In genomic region chr16:87119748-87120147, GRCh38 we compare ENCODE assay signal across 25 cellular contexts.
A peak's percentile ranks its signal among the peaks of the same experiment; 100 is the strongest.
DNase-seq lines count a peak whose midpoint lies in the region; ATAC-seq, FAIRE-seq and TF ChIP-seq lines count a peak whose summit lies in the region.
"Had no signal": no experiment of that assay in that cellular context is flagged by ENCODE, and none has a peak within 500 bp of the region (broad histone marks: within the 10 kb centered on the region; RNA-seq: fewer than 3 reads in every experiment).

No MANE protein-coding gene starts in this region.

- H3K79me1 ChIP-seq in H1 (ENCODE audit: low read depth, low read length): 0 out of 2 replicates have a peak, but pooled peaks cover 3% of the 10 kb centered on the region

- H4K5ac ChIP-seq in H1 (ENCODE audit: insufficient read length, low read depth, low read length): no peak overlapping the region

- H3K4me3 ChIP-seq in HepG2 (replicated peaks in 1 of 3; ENCODE audit: insufficient read depth in 1 of 3, low read depth in 2 of 3, low read length in 3 of 3): no peak overlapping the region
- H3K4me3 ChIP-seq in right lobe of liver: no peak overlapping the region
- H3K4me3 ChIP-seq in H1 (ENCODE audit: extremely low read depth in 1 of 4, insufficient read depth in 2 of 4, low read depth in 3 of 4, low read length in 4 of 4): no peak overlapping the region
- no peak overlapping the region for H3K4me3 ChIP-seq in lower lobe of right lung
- no peak overlapping the region for H3K4me3 ChIP-seq in left lung
- H3K4me3 ChIP-seq: BLaER1 had no signal

- no peak for FAIRE-seq in HepG2 (lab: Jason Lieb, UNC)
- no peak for FAIRE-seq in H1 (lab: Jason Lieb, UNC)
- FAIRE-seq: A204.1, G401.6, GM12891, GM19239 had no signal

- H3K4me2 ChIP-seq in HepG2 (ENCODE audit: low read depth, low read length) (no peak overlapping the region), H1 (ENCODE audit: insufficient read depth in 1 of 2, low read depth in 2 of 2, low read length in 2 of 2) (no peak overlapping the region)
- H3K4me2 ChIP-seq: BLaER1 had no signal

- CTCF ChIA-PET in HepG2 (lab: Yijun Ruan, JAX; ENCODE audit: low intra/inter-chr PET ratio, low total read pairs): no interaction called here
- CTCF ChIA-PET in H1 (lab: Charles Lee; ENCODE audit: partially characterized antibody): no interaction called here

- DNase-seq in HepG2 (ENCODE audit: low spot score): no peak
- no peak for DNase-seq in right lobe of liver
- no peak for DNase-seq in H1 (ENCODE audit: low read depth in 1 of 2, low spot score in 2 of 2)
- DNase-seq in mesenteric fat pad (ENCODE audit: low spot score): peak; percentile 37
- DNase-seq in lower lobe of right lung: no peak
- DNase-seq in GM20000 (ENCODE audit: low spot score): no peak
- DNase-seq in left lung: no peak
- DNase-seq: 8988T; ACHN; BE2C; C1 segment of cervical spinal cord; CD4-positive, alpha-beta memory T cell; CD4-positive, CD25-positive, alpha-beta regulatory T cell; CD8-positive, alpha-beta memory T cell; COR-L47; DMS 273 treated with DMSO at 0.1 percent for 48 hours; DMS153; DMS53; DMS79 treated with DMSO at 0.1 percent for 48 hours; GF-D8 had no signal

- H2AK5ac ChIP-seq in H1 (ENCODE audit: low read depth, low read length): no peak overlapping the region

- TF ChIP-seq RAD21 in HepG2 (CRISPR knock-in tag; IDR thresholded peaks at IDR 0.05) (no peak), H1 (IDR thresholded peaks at IDR 0.05 in 1 of 2, conservative IDR thresholded peaks at IDR 0.05 in 1 of 2; ENCODE audit: low read depth in 2 of 2, low read length in 2 of 2) (no peak)

- 0 out of 2 replicates have a peak overlapping the region, but pooled peaks have one; percentile 41 for H2BK20ac ChIP-seq in H1 (ENCODE audit: low read length)

- no peak overlapping the region for H3K14ac ChIP-seq in H1 (ENCODE audit: insufficient read length)

- TF ChIP-seq EP300 in HepG2 (IDR thresholded peaks at IDR 0.05; ENCODE audit: low read depth in 2 of 2, low read length in 2 of 2) (no peak), HepG2 (CRISPR knock-in tag; IDR thresholded peaks at IDR 0.05; ENCODE audit: borderline replicate concordance) (no peak), H1 (IDR thresholded peaks at IDR 0.05; ENCODE audit: borderline replicate concordance in 1 of 2, low read depth in 2 of 2, low read length in 2 of 2) (no peak)

- H3K79me2 ChIP-seq in HepG2 (ENCODE audit: insufficient read depth, low read length): no peaks in the 10 kb centered on the region
- no peaks in the 10 kb centered on the region for H3K79me2 ChIP-seq in H1 (ENCODE audit: control insufficient read depth in 1 of 2, insufficient read depth in 2 of 2, low read length in 2 of 2)

- no peak overlapping the region for H2AFZ ChIP-seq in HepG2 (ENCODE audit: low read length)
- H2AFZ ChIP-seq in H1 (ENCODE audit: low read length): no peak overlapping the region

- TF ChIP-seq POLR2A in HepG2 (IDR thresholded peaks at IDR 0.05; ENCODE audit: insufficient read depth in 1 of 2, low read depth in 2 of 2, low read length in 2 of 2) (no peak), right lobe of liver (IDR thresholded peaks at IDR 0.05) (no peak), H1 (IDR thresholded peaks at IDR 0.05; ENCODE audit: control extremely low read depth in 1 of 2, low read depth in 2 of 2, low read length in 2 of 2) (no peak)

- H3K9ac ChIP-seq in HepG2 (ENCODE audit: insufficient read depth, low read depth, low read length): no peak overlapping the region
- no peak overlapping the region for H3K9ac ChIP-seq in H1 (replicated peaks in 1 of 4; ENCODE audit: extremely low read depth in 1 of 4, low read depth in 3 of 4, low read length in 3 of 4)
- H3K9ac ChIP-seq: BLaER1 had no signal

- H3K56ac ChIP-seq in H1 (replicated peaks; ENCODE audit: insufficient read length, low read depth, low read length): no peak overlapping the region

- BruUV-seq in HepG2 (replicated peaks; lab: Mats Ljungman, UMichigan): no TSS peak

- H2BK15ac ChIP-seq in H1 (ENCODE audit: low read length): peak overlapping the region; percentile 18; the same call in 1 of the 2 replicates

- no peaks in the 10 kb centered on the region for H3K9me3 ChIP-seq in HepG2 (ENCODE audit: low read length)
- no peaks in the 10 kb centered on the region for H3K9me3 ChIP-seq in right lobe of liver
- H3K9me3 ChIP-seq in H1 (ENCODE audit: insufficient read depth in 2 of 2, low read depth in 1 of 2, low read length in 1 of 2): no peaks in the 10 kb centered on the region; a peak in 1 of 4 replicates
- H3K9me3 ChIP-seq in lower lobe of right lung: peaks cover 3% of the 10 kb centered on the region
- H3K9me3 ChIP-seq in left lung: peaks cover 0 to 2% of the 10 kb centered on the region in 2 donors
- H3K9me3 ChIP-seq: BE2C had no signal

- H3K4ac ChIP-seq in H1 (replicated peaks; ENCODE audit: insufficient read length, low read depth, low read length): peak overlapping the region; percentile 47

- intact Hi-C loops in HepG2 (cut with micrococcal nuclease; ENCODE audit: unreplicated experiment): no loop called here
- intact Hi-C loops in right lobe of liver (cut with DNase I): no loop called here
- intact Hi-C loops in lower lobe of right lung (cut with DNase I): no loop called here
- intact Hi-C loops in left lung (cut with DNase I): no loop called here

- in situ Hi-C loops in HepG2 (cut with HindIII; ENCODE audit: extremely low pct_ligation_motif_present, low pct_unique_long_range_greater_than_20kb): no loop called here

- H3K36me3 ChIP-seq in HepG2 (replicated peaks in 1 of 2; ENCODE audit: control insufficient read depth in 1 of 2, insufficient read depth in 2 of 2, low read length in 2 of 2): no peaks in the 10 kb centered on the region
- no peaks in the 10 kb centered on the region for H3K36me3 ChIP-seq in right lobe of liver
- H3K36me3 ChIP-seq in H1 (ENCODE audit: control insufficient read depth in 2 of 4, insufficient read depth in 4 of 4, low read length in 3 of 4): no peaks in the 10 kb centered on the region
- no peaks in the 10 kb centered on the region for H3K36me3 ChIP-seq in lower lobe of right lung
- no peaks in the 10 kb centered on the region for H3K36me3 ChIP-seq in left lung
- H3K36me3 ChIP-seq: BE2C, BLaER1 had no signal

- H2BK120ac ChIP-seq in H1 (replicated peaks; ENCODE audit: low read depth, low read length): no peak overlapping the region

- H3K23me2 ChIP-seq in H1 (ENCODE audit: low read depth, low read length): peaks cover 6% of the 10 kb centered on the region

- WGBS in HepG2 (ENCODE audit: low lambda C conversion rate): 18% methylated on average over 9 of the region's 9 CpGs
- 53% methylated on average over 6 of the region's 9 CpGs for WGBS in right lobe of liver (ENCODE audit: insufficient coverage, low coverage, low lambda C conversion rate, missing lambda C conversion rate)
- WGBS in H1 (ENCODE audit: extremely low coverage in 1 of 2, insufficient coverage in 1 of 2, insufficient read length in 1 of 2, insufficient replicate concordance in 2 of 2, low coverage in 1 of 2, low lambda C conversion rate in 2 of 2, missing lambda C conversion rate in 1 of 2), 2 experiments: 90% methylated on average over 8 of the region's 9 CpGs; no CpG with 5 or more reads in 1 of the 2 experiments

- POLR2A ChIA-PET in HepG2 (lab: Yijun Ruan, JAX): no interaction called here
- POLR2A ChIA-PET in H1 (lab: Charles Lee; ENCODE audit: partially characterized antibody): no interaction called here

- H2BK5ac ChIP-seq in H1 (ENCODE audit: low read depth, low read length): no peak overlapping the region

- H4K91ac ChIP-seq in H1 (replicated peaks; ENCODE audit: insufficient read length, low read length): no peak overlapping the region

- H3K23ac ChIP-seq in H1 (ENCODE audit: insufficient read length): no peak overlapping the region

- no peak overlapping the region for H3K27ac ChIP-seq in HepG2 (ENCODE audit: extremely low read length, insufficient read depth, low read length)
- H3K27ac ChIP-seq in right lobe of liver: no peak overlapping the region
- H3K27ac ChIP-seq in H1 (ENCODE audit: low read depth, low read length): no peak overlapping the region
- H3K27ac ChIP-seq in lower lobe of right lung: no peak overlapping the region
- H3K27ac ChIP-seq in left lung: no peak overlapping the region
- H3K27ac ChIP-seq: BLaER1 had no signal

- H3K18ac ChIP-seq in H1 (ENCODE audit: extremely low read depth, low read length): no peak overlapping the region

- no peak for ATAC-seq in HepG2
- ATAC-seq in right lobe of liver: no peak
- ATAC-seq in lower lobe of right lung: no peak
- no peak for ATAC-seq in left lung

- H4K20me1 ChIP-seq in HepG2 (ENCODE audit: insufficient read depth, low read length) (no peaks in the 10 kb centered on the region), H1 (replicated peaks in 1 of 2; ENCODE audit: control insufficient read depth in 1 of 2, insufficient read depth in 2 of 2, low read length in 2 of 2) (peaks cover 0 to 2% of the 10 kb centered on the region in 2 experiments)
- H4K20me1 ChIP-seq: BLaER1 had no signal

- H3K27me3 ChIP-seq in HepG2 (ENCODE audit: control insufficient read depth in 1 of 2, insufficient read depth in 2 of 2, low read length in 2 of 2) (peaks cover 0 to 32% of the 10 kb centered on the region in 2 experiments; a peak in 3 of 5 replicates), right lobe of liver (no peaks in the 10 kb centered on the region), H1 (replicated peaks in 1 of 4; ENCODE audit: control insufficient read depth in 3 of 4, extremely low read depth in 1 of 4, insufficient read depth in 3 of 4, low read length in 3 of 4) (peaks cover 0 to 2% (median 0%) of the 10 kb centered on the region in 4 experiments; a peak in 1 of 7 replicates), lower lobe of right lung (ENCODE audit: low read depth) (peaks cover 19% of the 10 kb centered on the region), left lung (peaks cover 0 to 41% of the 10 kb centered on the region in 2 donors)
- H3K27me3 ChIP-seq: BLaER1 had no signal

- no peak overlapping the region for H2BK12ac ChIP-seq in H1 (ENCODE audit: low read depth, low read length)

- H3K4me1 ChIP-seq in HepG2 (ENCODE audit: insufficient read depth, low read length): no peaks in the 10 kb centered on the region
- no peaks in the 10 kb centered on the region for H3K4me1 ChIP-seq in right lobe of liver
- no peaks in the 10 kb centered on the region for H3K4me1 ChIP-seq in H1 (replicated peaks in 1 of 4; ENCODE audit: control insufficient read depth in 3 of 4, insufficient read depth in 4 of 4, low read length in 3 of 4)
- H3K4me1 ChIP-seq in lower lobe of right lung: no peaks in the 10 kb centered on the region
- no peaks in the 10 kb centered on the region for H3K4me1 ChIP-seq in left lung
- H3K4me1 ChIP-seq: BE2C had no signal

- H4K8ac ChIP-seq in H1 (ENCODE audit: extremely low read depth, insufficient read depth, low read length): no peak overlapping the region

- TF ChIP-seq CTCF in HepG2 (CRISPR knock-in tag; IDR thresholded peaks at IDR 0.05): no peak
- no peak for TF ChIP-seq CTCF in right lobe of liver (IDR thresholded peaks at IDR 0.05)
- TF ChIP-seq CTCF in H1 (IDR thresholded peaks at IDR 0.05; ENCODE audit: control extremely low read depth in 1 of 3, insufficient read depth in 1 of 3, low read depth in 1 of 3, low read length in 3 of 3): no peak
- TF ChIP-seq CTCF in lower lobe of right lung (IDR thresholded peaks at IDR 0.05): no peak
- TF ChIP-seq CTCF in GM20000 (IDR thresholded peaks at IDR 0.05; ENCODE audit: extremely low read depth, missing control alignments): no peak
- TF ChIP-seq CTCF in left lung (IDR thresholded peaks at IDR 0.05): no peak

TF ChIP-seq in H1, 55 proteins besides CTCF, POLR2A, EP300 and RAD21 (continues in another document):
- no peak for TF ChIP-seq RBBP5 (IDR thresholded peaks at IDR 0.05; ENCODE audit: borderline replicate concordance, low read depth, low read length)

Comparison
In these comparisons a context has a peak if more than half of its experiments do, and no peak if none do; other contexts are left out.
1. Of the 41 proteins assayed by ChIP-seq in both HepG2 and H1: peak only in HepG2: EZH2; only in H1: none; in both: none; in neither: 40.